1 cellular context compared by ENCODE assay signal in the genomic region with DNA sequence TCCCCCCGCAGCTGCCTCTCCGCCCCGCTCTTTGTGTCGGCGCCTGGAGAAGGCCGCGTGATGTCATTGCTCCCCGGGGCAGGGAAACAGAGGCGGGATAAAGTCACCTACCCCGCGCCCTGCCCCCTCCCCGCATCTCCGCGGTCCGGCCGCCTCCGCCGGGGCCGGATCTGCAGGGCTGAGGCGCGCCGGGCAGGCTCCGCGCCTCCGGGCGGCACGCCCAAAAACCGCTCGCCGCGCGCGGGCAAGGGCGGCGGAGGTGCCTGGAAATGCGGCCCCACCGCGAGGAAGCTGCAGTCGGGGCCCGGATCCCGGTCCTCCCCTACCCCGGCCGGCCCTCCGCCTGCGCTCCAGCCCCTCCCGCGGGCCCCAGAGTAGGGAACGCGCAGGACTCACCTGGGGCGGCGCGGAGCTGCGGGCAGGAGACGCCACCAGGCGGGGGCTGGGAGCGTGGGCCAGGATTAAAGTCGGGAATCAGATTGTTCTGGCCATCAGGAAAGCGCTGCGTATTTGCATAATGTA.
TF ChIP-seq lines count a peak whose summit lies in the region.

Gene FAXC (minus strand): TSS at position 55 of the 522 bp plus-strand sequence. CDS start 302 bp downstream, outside the sequence.

TF ChIP-seq in WTC11, 78 proteins besides CTCF, POLR2A, EP300 and RAD21 (continued from another document):
- no peak for TF ChIP-seq IRF1 (CRISPR knock-in tag; IDR thresholded peaks at IDR 0.05)
- peak; percentile 52; the same call in 1 of the 2 replicates for TF ChIP-seq MAX (CRISPR knock-in tag; IDR thresholded peaks at IDR 0.05)
- TF ChIP-seq FOXP1 (CRISPR knock-in tag; IDR thresholded peaks at IDR 0.05; ENCODE audit: borderline replicate concordance) = peak; percentile 26; the same call in 1 of the 2 replicates
- TF ChIP-seq, protein P1, sequence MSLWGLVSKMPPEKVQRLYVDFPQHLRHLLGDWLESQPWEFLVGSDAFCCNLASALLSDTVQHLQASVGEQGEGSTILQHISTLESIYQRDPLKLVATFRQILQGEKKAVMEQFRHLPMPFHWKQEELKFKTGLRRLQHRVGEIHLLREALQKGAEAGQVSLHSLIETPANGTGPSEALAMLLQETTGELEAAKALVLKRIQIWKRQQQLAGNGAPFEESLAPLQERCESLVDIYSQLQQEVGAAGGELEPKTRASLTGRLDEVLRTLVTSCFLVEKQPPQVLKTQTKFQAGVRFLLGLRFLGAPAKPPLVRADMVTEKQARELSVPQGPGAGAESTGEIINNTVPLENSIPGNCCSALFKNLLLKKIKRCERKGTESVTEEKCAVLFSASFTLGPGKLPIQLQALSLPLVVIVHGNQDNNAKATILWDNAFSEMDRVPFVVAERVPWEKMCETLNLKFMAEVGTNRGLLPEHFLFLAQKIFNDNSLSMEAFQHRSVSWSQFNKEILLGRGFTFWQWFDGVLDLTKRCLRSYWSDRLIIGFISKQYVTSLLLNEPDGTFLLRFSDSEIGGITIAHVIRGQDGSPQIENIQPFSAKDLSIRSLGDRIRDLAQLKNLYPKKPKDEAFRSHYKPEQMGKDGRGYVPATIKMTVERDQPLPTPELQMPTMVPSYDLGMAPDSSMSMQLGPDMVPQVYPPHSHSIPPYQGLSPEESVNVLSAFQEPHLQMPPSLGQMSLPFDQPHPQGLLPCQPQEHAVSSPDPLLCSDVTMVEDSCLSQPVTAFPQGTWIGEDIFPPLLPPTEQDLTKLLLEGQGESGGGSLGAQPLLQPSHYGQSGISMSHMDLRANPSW (CRISPR knock-in tag; conservative IDR thresholded peaks at IDR 0.05; ENCODE audit: low read depth) = no peak
- TF ChIP-seq, protein P2, sequence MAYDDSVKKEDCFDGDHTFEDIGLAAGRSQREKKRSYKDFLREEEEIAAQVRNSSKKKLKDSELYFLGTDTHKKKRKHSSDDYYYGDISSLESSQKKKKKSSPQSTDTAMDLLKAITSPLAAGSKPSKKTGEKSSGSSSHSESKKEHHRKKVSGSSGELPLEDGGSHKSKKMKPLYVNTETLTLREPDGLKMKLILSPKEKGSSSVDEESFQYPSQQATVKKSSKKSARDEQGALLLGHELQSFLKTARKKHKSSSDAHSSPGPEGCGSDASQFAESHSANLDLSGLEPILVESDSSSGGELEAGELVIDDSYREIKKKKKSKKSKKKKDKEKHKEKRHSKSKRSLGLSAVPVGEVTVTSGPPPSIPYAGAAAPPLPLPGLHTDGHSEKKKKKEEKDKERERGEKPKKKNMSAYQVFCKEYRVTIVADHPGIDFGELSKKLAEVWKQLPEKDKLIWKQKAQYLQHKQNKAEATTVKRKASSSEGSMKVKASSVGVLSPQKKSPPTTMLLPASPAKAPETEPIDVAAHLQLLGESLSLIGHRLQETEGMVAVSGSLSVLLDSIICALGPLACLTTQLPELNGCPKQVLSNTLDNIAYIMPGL (CRISPR knock-in tag; IDR thresholded peaks at IDR 0.05) = peak; percentile 72
- no peak for TF ChIP-seq ZNF219 (CRISPR knock-in tag; IDR thresholded peaks at IDR 0.05; ENCODE audit: borderline replicate concordance)
- TF ChIP-seq NFE2L1 (CRISPR knock-in tag; IDR thresholded peaks at IDR 0.05) = no peak
- TF ChIP-seq FOXK1 (CRISPR knock-in tag; IDR thresholded peaks at IDR 0.05) = no peak
- TF ChIP-seq MYBL2 (CRISPR knock-in tag; IDR thresholded peaks at IDR 0.05) = 0 out of 2 replicates have a peak, but pooled peaks have one; percentile 8
- TF ChIP-seq ZNF138 (CRISPR knock-in tag; conservative IDR thresholded peaks at IDR 0.05) = no peak
- peak; percentile 70; the same call in 1 of the 2 replicates for TF ChIP-seq KAT7 (CRISPR knock-in tag; IDR thresholded peaks at IDR 0.05; ENCODE audit: borderline replicate concordance)
- peak; percentile 19; the same call in 1 of the 2 replicates for TF ChIP-seq CBFB (CRISPR knock-in tag; IDR thresholded peaks at IDR 0.05; ENCODE audit: low read depth)
- TF ChIP-seq CREM (CRISPR knock-in tag; IDR thresholded peaks at IDR 0.05) = 0 out of 2 replicates have a peak, but pooled peaks have one; percentile 25
- TF ChIP-seq, protein P3, sequence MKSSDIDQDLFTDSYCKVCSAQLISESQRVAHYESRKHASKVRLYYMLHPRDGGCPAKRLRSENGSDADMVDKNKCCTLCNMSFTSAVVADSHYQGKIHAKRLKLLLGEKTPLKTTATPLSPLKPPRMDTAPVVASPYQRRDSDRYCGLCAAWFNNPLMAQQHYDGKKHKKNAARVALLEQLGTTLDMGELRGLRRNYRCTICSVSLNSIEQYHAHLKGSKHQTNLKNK (CRISPR knock-in tag; IDR thresholded peaks at IDR 0.05) = no peak
- 0 out of 2 replicates have a peak, but pooled peaks have one; percentile 33 for TF ChIP-seq E2F5 (CRISPR knock-in tag; IDR thresholded peaks at IDR 0.05)
- TF ChIP-seq, protein P4, sequence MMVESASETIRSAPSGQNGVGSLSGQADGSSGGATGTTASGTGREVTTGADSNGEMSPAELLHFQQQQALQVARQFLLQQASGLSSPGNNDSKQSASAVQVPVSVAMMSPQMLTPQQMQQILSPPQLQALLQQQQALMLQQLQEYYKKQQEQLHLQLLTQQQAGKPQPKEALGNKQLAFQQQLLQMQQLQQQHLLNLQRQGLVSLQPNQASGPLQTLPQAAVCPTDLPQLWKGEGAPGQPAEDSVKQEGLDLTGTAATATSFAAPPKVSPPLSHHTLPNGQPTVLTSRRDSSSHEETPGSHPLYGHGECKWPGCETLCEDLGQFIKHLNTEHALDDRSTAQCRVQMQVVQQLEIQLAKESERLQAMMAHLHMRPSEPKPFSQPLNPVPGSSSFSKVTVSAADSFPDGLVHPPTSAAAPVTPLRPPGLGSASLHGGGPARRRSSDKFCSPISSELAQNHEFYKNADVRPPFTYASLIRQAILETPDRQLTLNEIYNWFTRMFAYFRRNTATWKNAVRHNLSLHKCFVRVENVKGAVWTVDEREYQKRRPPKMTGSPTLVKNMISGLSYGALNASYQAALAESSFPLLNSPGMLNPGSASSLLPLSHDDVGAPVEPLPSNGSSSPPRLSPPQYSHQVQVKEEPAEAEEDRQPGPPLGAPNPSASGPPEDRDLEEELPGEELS (CRISPR knock-in tag; IDR thresholded peaks at IDR 0.05) = no peak
TF ChIP-seq in WTC11: peak in this region for 10.
